ENCODE assay signal across 8 cellular contexts in genomic region chr7:74051629-74052410, GRCh38. TPM values are rescaled to one million over a fixed set of nuclear protein-coding genes. Genes with fewer than 3 reads are reported as not detected.
DNase-seq lines count a peak whose midpoint lies in the region; ATAC-seq and TF ChIP-seq lines count a peak whose summit lies in the region.

No MANE protein-coding gene starts in this region.

- H3K9me3 ChIP-seq in Karpas-422 (ENCODE audit: low read length) (no peaks in the 10 kb centered on the region), ascending aorta (no peaks in the 10 kb centered on the region), mucosa of descending colon (no peaks in the 10 kb centered on the region)
- no peaks in the 10 kb centered on the region for H3K9me3 ChIP-seq in CD8-positive, alpha-beta T cell (ENCODE audit: low read length)

- H3K36me3 ChIP-seq in Karpas-422 (ENCODE audit: insufficient read depth, low read length) (no peaks in the 10 kb centered on the region), ascending aorta (peaks cover 98 to 100% of the 10 kb centered on the region in 2 donors), mucosa of descending colon (ENCODE audit: low read depth) (no peaks in the 10 kb centered on the region)
- H3K36me3 ChIP-seq in CD8-positive, alpha-beta T cell (ENCODE audit: insufficient read depth, low read length) = no peaks in the 10 kb centered on the region

- POLR2A ChIA-PET in CD8-positive, alpha-beta T cell (lab: Charles Lee) = no interaction called here

- no peak overlapping the region for H3K27ac Mint-ChIP-seq in CD8-positive, alpha-beta T cell

- H4K20me1 ChIP-seq in Karpas-422 (ENCODE audit: insufficient read depth, low read depth, low read length) = 0 out of 2 replicates have a peak, but pooled peaks cover 3% of the 10 kb centered on the region

- CTCF ChIA-PET in CD8-positive, alpha-beta T cell (lab: Charles Lee) = interaction anchor here (1.1 kb wide), 1 partner anchor 13 kb away, joined by 3 read pairs; no protein-coding TSS in a partner anchor

- DNase-seq in ELR (ENCODE audit: low read depth) (peak; percentile 61), Karpas-422 (peak; percentile 78), ascending aorta (ENCODE audit: low spot score in 2 of 2) (peak in 1 of 2 donors; percentile 7), mucosa of descending colon (peak in 2 of 3 donors; percentile 74 to 77), NCI-H2171 treated with DMSO at 0.1 percent for 48 hours (lab: John Stamatoyannopoulos, UW) (no peak), C1 segment of cervical spinal cord (lab: John Stamatoyannopoulos, UW) (no peak)
- DNase-seq in activated CD8-positive, alpha-beta memory T cell treated with anti-CD3 and anti-CD28 coated beads, Interleukin-2, amount 50 U/mL, for 48 hours = no peak
- DNase-seq in CD8-positive, alpha-beta T cell = no peak

- no peaks in the 10 kb centered on the region for H3K9me2 ChIP-seq in Karpas-422 (replicated peaks; ENCODE audit: insufficient read depth, low read length)

- no peak overlapping the region for H3K4me3 Mint-ChIP-seq in CD8-positive, alpha-beta T cell

- H3K27ac ChIP-seq in Karpas-422 (ENCODE audit: low read length) (no peak overlapping the region), ascending aorta (peak overlapping the region; percentile 22 to 53)
- H3K27ac ChIP-seq in CD8-positive, alpha-beta T cell (ENCODE audit: low read depth, low read length) = no peak overlapping the region

- H3K4me1 ChIP-seq in Karpas-422 (ENCODE audit: low read length) (peaks cover 3% of the 10 kb centered on the region; the same call in 1 of the 2 replicates), ascending aorta (peaks cover 0 to 15% of the 10 kb centered on the region in 2 donors), mucosa of descending colon (ENCODE audit: low read depth) (no peaks in the 10 kb centered on the region)
- H3K4me1 ChIP-seq in CD8-positive, alpha-beta T cell (ENCODE audit: insufficient read depth, low read length) = no peaks in the 10 kb centered on the region

- no peaks in the 10 kb centered on the region for H3K79me2 ChIP-seq in Karpas-422 (ENCODE audit: low read length)

- H3K9me3 Mint-ChIP-seq in CD8-positive, alpha-beta T cell = no peaks in the 10 kb centered on the region

- H3K4me3 ChIP-seq in Karpas-422 (ENCODE audit: low read length) (no peak overlapping the region), ascending aorta (no peak overlapping the region), mucosa of descending colon (no peak overlapping the region)
- no peak overlapping the region for H3K4me3 ChIP-seq in CD8-positive, alpha-beta T cell (ENCODE audit: low read depth, low read length)

- no peak overlapping the region for H3K9ac ChIP-seq in Karpas-422 (ENCODE audit: low read length)

- H3K27me3 ChIP-seq in Karpas-422 (ENCODE audit: low read length) (no peaks in the 10 kb centered on the region), ascending aorta (no peaks in the 10 kb centered on the region)
- H3K27me3 ChIP-seq in CD8-positive, alpha-beta T cell (ENCODE audit: insufficient read depth, low read length) = no peaks in the 10 kb centered on the region

- H3K27me3 Mint-ChIP-seq in CD8-positive, alpha-beta T cell (ENCODE audit: low read depth) = peaks cover 7% of the 10 kb centered on the region

- H2AFZ ChIP-seq in Karpas-422 (ENCODE audit: low read length) = no peak overlapping the region

- H3K36me3 Mint-ChIP-seq in CD8-positive, alpha-beta T cell = no peaks in the 10 kb centered on the region

- H3K4me1 Mint-ChIP-seq in CD8-positive, alpha-beta T cell (ENCODE audit: low read depth) = no peaks in the 10 kb centered on the region

- H3K4me2 ChIP-seq in Karpas-422 (ENCODE audit: low read depth, low read length, poor library complexity, severe bottlenecking) = no peak overlapping the region

- intact Hi-C loops in ascending aorta (cut with DNase I) (no loop called here), mucosa of descending colon (cut with DNase I, micrococcal nuclease) (no loop called here)
- intact Hi-C loops in CD8-positive, alpha-beta T cell (cut with DNase I, micrococcal nuclease) = loop anchor here in 1 of 2 experiments (10.0 kb wide), 1 partner anchor 93 kb away; no protein-coding TSS in a partner anchor

- ATAC-seq in mucosa of descending colon = peak; percentile 78
- no peak for ATAC-seq in CD8-positive, alpha-beta T cell

- no peak for TF ChIP-seq CTCF in ascending aorta (IDR thresholded peaks at IDR 0.05)
- peak; percentile 15 for TF ChIP-seq CTCF in mucosa of descending colon (IDR thresholded peaks at IDR 0.05)
- no peak for TF ChIP-seq CTCF in CD8-positive, alpha-beta T cell (IDR thresholded peaks at IDR 0.05)

RNA-seq across cellular contexts. Expression of gene ELN, which starts 23.8 kb away (rescaled TPM):
- not detected in 2 replicates for total RNA-seq in Karpas-422 (2014; rRNA removed; shearing (Covaris generic); ENCODE audit: low replicate concordance)
- 395 TPM for total RNA-seq in ascending aorta
- 10 to 100 TPM in 2 of 3 donors, 1 to 10 TPM in 1; 5.0 to 43.4 (median 20.5) TPM for total RNA-seq in mucosa of descending colon
- not detected for total RNA-seq in CD8-positive, alpha-beta T cell

RNA-seq across cellular contexts. Expression of gene LIMK1, which starts 31.8 kb away (rescaled TPM):
- 44.7 and 56.2 TPM in 2 replicates for total RNA-seq in Karpas-422 (2014; rRNA removed; shearing (Covaris generic); ENCODE audit: low replicate concordance)
- total RNA-seq in ascending aorta (30.0 TPM), mucosa of descending colon (10 to 100 TPM; 12.0 to 15.6 (median 12.1) TPM)
- total RNA-seq in CD8-positive, alpha-beta T cell = 10 to 100 TPM; 12.8 to 13.7 TPM

Comparison
In these comparisons a context has a peak if more than half of its experiments do, and no peak if none do; other contexts are left out.
1. DNase-seq: peak in ELR (single experiment), Karpas-422 (single experiment) and mucosa of descending colon (2 of 3); none in activated CD8-positive, alpha-beta memory T cell treated with anti-CD3 and anti-CD28 coated beads, Interleukin-2, amount 50 U/mL, for 48 hours (single experiment), NCI-H2171 treated with DMSO at 0.1 percent for 48 hours (single experiment), C1 segment of cervical spinal cord (0 of 14) and CD8-positive, alpha-beta T cell (0 of 7).
2. H3K27ac ChIP-seq: peak in ascending aorta (2 of 2); none in Karpas-422 (single experiment) and CD8-positive, alpha-beta T cell (single experiment).